1 cellular context compared by ENCODE assay signal in the genomic region with DNA sequence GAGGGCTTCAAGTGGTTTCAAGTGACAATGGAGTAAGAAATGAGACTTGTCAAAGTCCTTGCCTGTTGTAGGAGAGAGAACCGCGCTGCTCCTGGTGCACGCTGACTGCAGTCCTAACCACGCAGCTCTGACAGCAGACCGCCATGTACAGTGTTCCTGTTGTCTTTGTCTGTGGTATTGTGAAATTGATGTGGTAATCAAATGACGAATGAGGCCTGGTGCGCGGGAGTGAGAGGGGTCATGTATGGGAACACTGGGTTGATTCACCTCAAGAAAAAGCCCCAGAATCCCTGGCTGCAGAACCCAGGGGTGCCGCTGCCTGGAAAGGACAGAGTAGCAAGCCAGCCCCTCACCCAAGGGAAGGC.
TF ChIP-seq lines count a peak whose summit lies in the region.

No MANE protein-coding gene starts in this region.

TF ChIP-seq in WTC11, 78 proteins besides CTCF, POLR2A, EP300 and RAD21 (continued from another document):
- TF ChIP-seq, protein P1, sequence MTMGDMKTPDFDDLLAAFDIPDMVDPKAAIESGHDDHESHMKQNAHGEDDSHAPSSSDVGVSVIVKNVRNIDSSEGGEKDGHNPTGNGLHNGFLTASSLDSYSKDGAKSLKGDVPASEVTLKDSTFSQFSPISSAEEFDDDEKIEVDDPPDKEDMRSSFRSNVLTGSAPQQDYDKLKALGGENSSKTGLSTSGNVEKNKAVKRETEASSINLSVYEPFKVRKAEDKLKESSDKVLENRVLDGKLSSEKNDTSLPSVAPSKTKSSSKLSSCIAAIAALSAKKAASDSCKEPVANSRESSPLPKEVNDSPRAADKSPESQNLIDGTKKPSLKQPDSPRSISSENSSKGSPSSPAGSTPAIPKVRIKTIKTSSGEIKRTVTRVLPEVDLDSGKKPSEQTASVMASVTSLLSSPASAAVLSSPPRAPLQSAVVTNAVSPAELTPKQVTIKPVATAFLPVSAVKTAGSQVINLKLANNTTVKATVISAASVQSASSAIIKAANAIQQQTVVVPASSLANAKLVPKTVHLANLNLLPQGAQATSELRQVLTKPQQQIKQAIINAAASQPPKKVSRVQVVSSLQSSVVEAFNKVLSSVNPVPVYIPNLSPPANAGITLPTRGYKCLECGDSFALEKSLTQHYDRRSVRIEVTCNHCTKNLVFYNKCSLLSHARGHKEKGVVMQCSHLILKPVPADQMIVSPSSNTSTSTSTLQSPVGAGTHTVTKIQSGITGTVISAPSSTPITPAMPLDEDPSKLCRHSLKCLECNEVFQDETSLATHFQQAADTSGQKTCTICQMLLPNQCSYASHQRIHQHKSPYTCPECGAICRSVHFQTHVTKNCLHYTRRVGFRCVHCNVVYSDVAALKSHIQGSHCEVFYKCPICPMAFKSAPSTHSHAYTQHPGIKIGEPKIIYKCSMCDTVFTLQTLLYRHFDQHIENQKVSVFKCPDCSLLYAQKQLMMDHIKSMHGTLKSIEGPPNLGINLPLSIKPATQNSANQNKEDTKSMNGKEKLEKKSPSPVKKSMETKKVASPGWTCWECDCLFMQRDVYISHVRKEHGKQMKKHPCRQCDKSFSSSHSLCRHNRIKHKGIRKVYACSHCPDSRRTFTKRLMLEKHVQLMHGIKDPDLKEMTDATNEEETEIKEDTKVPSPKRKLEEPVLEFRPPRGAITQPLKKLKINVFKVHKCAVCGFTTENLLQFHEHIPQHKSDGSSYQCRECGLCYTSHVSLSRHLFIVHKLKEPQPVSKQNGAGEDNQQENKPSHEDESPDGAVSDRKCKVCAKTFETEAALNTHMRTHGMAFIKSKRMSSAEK (CRISPR knock-in tag; IDR thresholded peaks at IDR 0.05; ENCODE audit: borderline replicate concordance), result no peak
- TF ChIP-seq HMGA2 (CRISPR knock-in tag; IDR thresholded peaks at IDR 0.05) (no peak), ZNF671 (CRISPR knock-in tag; IDR thresholded peaks at IDR 0.05) (no peak), TEAD1 (CRISPR knock-in tag; IDR thresholded peaks at IDR 0.05) (no peak)
- TF ChIP-seq, protein P2, sequence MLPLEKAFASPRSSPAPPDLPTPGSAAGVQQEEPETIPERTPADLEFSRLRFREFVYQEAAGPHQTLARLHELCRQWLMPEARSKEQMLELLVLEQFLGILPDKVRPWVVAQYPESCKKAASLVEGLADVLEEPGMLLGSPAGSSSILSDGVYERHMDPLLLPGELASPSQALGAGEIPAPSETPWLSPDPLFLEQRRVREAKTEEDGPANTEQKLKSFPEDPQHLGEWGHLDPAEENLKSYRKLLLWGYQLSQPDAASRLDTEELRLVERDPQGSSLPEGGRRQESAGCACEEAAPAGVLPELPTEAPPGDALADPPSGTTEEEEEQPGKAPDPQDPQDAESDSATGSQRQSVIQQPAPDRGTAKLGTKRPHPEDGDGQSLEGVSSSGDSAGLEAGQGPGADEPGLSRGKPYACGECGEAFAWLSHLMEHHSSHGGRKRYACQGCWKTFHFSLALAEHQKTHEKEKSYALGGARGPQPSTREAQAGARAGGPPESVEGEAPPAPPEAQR (CRISPR knock-in tag; IDR thresholded peaks at IDR 0.05), result no peak
- TF ChIP-seq, protein P3, sequence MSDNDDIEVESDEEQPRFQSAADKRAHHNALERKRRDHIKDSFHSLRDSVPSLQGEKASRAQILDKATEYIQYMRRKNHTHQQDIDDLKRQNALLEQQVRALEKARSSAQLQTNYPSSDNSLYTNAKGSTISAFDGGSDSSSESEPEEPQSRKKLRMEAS (CRISPR knock-in tag; IDR thresholded peaks at IDR 0.05), result no peak
- TF ChIP-seq, protein P4, sequence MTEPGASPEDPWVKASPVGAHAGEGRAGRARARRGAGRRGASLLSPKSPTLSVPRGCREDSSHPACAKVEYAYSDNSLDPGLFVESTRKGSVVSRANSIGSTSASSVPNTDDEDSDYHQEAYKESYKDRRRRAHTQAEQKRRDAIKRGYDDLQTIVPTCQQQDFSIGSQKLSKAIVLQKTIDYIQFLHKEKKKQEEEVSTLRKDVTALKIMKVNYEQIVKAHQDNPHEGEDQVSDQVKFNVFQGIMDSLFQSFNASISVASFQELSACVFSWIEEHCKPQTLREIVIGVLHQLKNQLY (CRISPR knock-in tag; IDR thresholded peaks at IDR 0.05), result no peak
- TF ChIP-seq, protein P5, sequence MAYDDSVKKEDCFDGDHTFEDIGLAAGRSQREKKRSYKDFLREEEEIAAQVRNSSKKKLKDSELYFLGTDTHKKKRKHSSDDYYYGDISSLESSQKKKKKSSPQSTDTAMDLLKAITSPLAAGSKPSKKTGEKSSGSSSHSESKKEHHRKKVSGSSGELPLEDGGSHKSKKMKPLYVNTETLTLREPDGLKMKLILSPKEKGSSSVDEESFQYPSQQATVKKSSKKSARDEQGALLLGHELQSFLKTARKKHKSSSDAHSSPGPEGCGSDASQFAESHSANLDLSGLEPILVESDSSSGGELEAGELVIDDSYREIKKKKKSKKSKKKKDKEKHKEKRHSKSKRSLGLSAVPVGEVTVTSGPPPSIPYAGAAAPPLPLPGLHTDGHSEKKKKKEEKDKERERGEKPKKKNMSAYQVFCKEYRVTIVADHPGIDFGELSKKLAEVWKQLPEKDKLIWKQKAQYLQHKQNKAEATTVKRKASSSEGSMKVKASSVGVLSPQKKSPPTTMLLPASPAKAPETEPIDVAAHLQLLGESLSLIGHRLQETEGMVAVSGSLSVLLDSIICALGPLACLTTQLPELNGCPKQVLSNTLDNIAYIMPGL (CRISPR knock-in tag; IDR thresholded peaks at IDR 0.05), result no peak
- TF ChIP-seq, protein P6, sequence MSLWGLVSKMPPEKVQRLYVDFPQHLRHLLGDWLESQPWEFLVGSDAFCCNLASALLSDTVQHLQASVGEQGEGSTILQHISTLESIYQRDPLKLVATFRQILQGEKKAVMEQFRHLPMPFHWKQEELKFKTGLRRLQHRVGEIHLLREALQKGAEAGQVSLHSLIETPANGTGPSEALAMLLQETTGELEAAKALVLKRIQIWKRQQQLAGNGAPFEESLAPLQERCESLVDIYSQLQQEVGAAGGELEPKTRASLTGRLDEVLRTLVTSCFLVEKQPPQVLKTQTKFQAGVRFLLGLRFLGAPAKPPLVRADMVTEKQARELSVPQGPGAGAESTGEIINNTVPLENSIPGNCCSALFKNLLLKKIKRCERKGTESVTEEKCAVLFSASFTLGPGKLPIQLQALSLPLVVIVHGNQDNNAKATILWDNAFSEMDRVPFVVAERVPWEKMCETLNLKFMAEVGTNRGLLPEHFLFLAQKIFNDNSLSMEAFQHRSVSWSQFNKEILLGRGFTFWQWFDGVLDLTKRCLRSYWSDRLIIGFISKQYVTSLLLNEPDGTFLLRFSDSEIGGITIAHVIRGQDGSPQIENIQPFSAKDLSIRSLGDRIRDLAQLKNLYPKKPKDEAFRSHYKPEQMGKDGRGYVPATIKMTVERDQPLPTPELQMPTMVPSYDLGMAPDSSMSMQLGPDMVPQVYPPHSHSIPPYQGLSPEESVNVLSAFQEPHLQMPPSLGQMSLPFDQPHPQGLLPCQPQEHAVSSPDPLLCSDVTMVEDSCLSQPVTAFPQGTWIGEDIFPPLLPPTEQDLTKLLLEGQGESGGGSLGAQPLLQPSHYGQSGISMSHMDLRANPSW (CRISPR knock-in tag; conservative IDR thresholded peaks at IDR 0.05; ENCODE audit: low read depth), result no peak
